ENCODE assay signal across 15 cellular contexts in genomic region chr15:68300115-68300940, GRCh38. TPM values are rescaled to one million over a fixed set of nuclear protein-coding genes. Genes with fewer than 3 reads are reported as not detected.
DNase-seq lines count a peak whose midpoint lies in the region; ATAC-seq and TF ChIP-seq lines count a peak whose summit lies in the region.
"Had no signal": no experiment of that assay in that cellular context is flagged by ENCODE, and none has a peak within 500 bp of the region (broad histone marks: within the 10 kb centered on the region; RNA-seq: fewer than 3 reads in every experiment).

No MANE protein-coding gene starts in this region.

- no peak for TF ChIP-seq CTCF in PC-3 (conservative IDR thresholded peaks at IDR 0.05; ENCODE audit: low read depth, low read length)
- no peak for TF ChIP-seq CTCF in spleen (IDR thresholded peaks at IDR 0.05 in 8 of 11, conservative IDR thresholded peaks at IDR 0.05 in 3 of 11)

- no peaks in the 10 kb centered on the region for H3K27me3 ChIP-seq in PC-3 (ENCODE audit: low read length)
- no peaks in the 10 kb centered on the region for H3K27me3 ChIP-seq in spleen (replicated peaks in 1 of 7)
- H3K27me3 ChIP-seq: ovary had no signal

- no peaks in the 10 kb centered on the region for H3K9me2 ChIP-seq in PC-3 (replicated peaks; ENCODE audit: low read length)

- no peak overlapping the region for H3K4me2 ChIP-seq in PC-3 (ENCODE audit: low read length)
- H3K4me2 ChIP-seq: PC-9 had no signal

- no peaks in the 10 kb centered on the region for H3K79me2 ChIP-seq in PC-3 (ENCODE audit: low read length)

- peaks cover 4% of the 10 kb centered on the region; the same call in 1 of the 2 replicates for H3K36me3 ChIP-seq in PC-3 (ENCODE audit: low read depth, low read length)
- H3K36me3 ChIP-seq in spleen: peaks cover 0 to 12% (median 0%) of the 10 kb centered on the region in 6 donors
- H3K36me3 ChIP-seq: ovary had no signal

- H2AFZ ChIP-seq in PC-3 (ENCODE audit: low read length): no peak overlapping the region
- H2AFZ ChIP-seq: PC-9 had no signal

- ATAC-seq in PC-3: no peak
- ATAC-seq in activated T-cell treated with anti-CD3 and anti-CD28 coated beads, Interleukin-2, amount 50 U/mL, for 4 hours: no peak

- CTCF ChIA-PET in activated CD4-positive, alpha-beta T cell treated with anti-CD3 and anti-CD28 coated beads, Interleukin-2, amount 10 ng/mL, durations not matched to agents 7 days and 5 days (lab: Charles Lee): no interaction called here
- CTCF ChIA-PET in PC-3 (lab: Charles Lee): no interaction called here

- H3K4me3 Mint-ChIP-seq in activated CD4-positive, alpha-beta T cell treated with anti-CD3 and anti-CD28 coated beads, Interleukin-2, amount 10 ng/mL, durations not matched to agents 7 days and 5 days: no peak overlapping the region
- no peak overlapping the region for H3K4me3 Mint-ChIP-seq in immature natural killer cell
- H3K4me3 Mint-ChIP-seq in activated T-cell treated with anti-CD3 and anti-CD28 coated beads, Interleukin-2, amount 50 U/mL, for 4 hours: no peak overlapping the region
- H3K4me3 Mint-ChIP-seq: brain had no signal

- POLR2A ChIA-PET in activated CD4-positive, alpha-beta T cell treated with anti-CD3 and anti-CD28 coated beads, Interleukin-2, amount 10 ng/mL, durations not matched to agents 7 days and 5 days (lab: Charles Lee): no interaction called here
- POLR2A ChIA-PET in PC-3 (lab: Charles Lee; ENCODE audit: unreplicated experiment): no interaction called here

- H4K20me1 ChIP-seq in PC-3 (ENCODE audit: low read length): no peaks in the 10 kb centered on the region

- H3K4me1 Mint-ChIP-seq in activated CD4-positive, alpha-beta T cell treated with anti-CD3 and anti-CD28 coated beads, Interleukin-2, amount 10 ng/mL, durations not matched to agents 7 days and 5 days: peaks cover 35% of the 10 kb centered on the region
- peaks cover 21 to 23% of the 10 kb centered on the region in 2 donors for H3K4me1 Mint-ChIP-seq in immature natural killer cell
- H3K4me1 Mint-ChIP-seq in activated T-cell treated with anti-CD3 and anti-CD28 coated beads, Interleukin-2, amount 50 U/mL, for 4 hours (ENCODE audit: low read depth): peaks cover 29% of the 10 kb centered on the region

- no peak for TF ChIP-seq POLR2A in spleen (IDR thresholded peaks at IDR 0.05)

- H3K9me3 ChIP-seq in PC-3 (ENCODE audit: low read length): no peaks in the 10 kb centered on the region
- H3K9me3 ChIP-seq in spleen: no peaks in the 10 kb centered on the region
- H3K9me3 ChIP-seq: ovary had no signal

- H3K36me3 Mint-ChIP-seq in activated CD4-positive, alpha-beta T cell treated with anti-CD3 and anti-CD28 coated beads, Interleukin-2, amount 10 ng/mL, durations not matched to agents 7 days and 5 days (ENCODE audit: low read depth): peaks cover 12% of the 10 kb centered on the region
- H3K36me3 Mint-ChIP-seq in immature natural killer cell: peaks cover 0 to 3% (median 0%) of the 10 kb centered on the region in 3 donors
- peaks cover 2% of the 10 kb centered on the region for H3K36me3 Mint-ChIP-seq in activated T-cell treated with anti-CD3 and anti-CD28 coated beads, Interleukin-2, amount 50 U/mL, for 4 hours (ENCODE audit: insufficient read depth)

- no peak overlapping the region for H3K27ac Mint-ChIP-seq in activated CD4-positive, alpha-beta T cell treated with anti-CD3 and anti-CD28 coated beads, Interleukin-2, amount 10 ng/mL, durations not matched to agents 7 days and 5 days
- peak overlapping the region; percentile 51 to 92 (median 63) for H3K27ac Mint-ChIP-seq in immature natural killer cell

- no peak overlapping the region for H3K9ac ChIP-seq in PC-3 (ENCODE audit: low read length)

- peak; percentile 3 for DNase-seq in activated CD4-positive, alpha-beta T cell treated with anti-CD3 and anti-CD28 coated beads, Interleukin-2, amount 10 ng/mL, durations not matched to agents 7 days and 5 days
- no peak for DNase-seq in activated CD4-positive, alpha-beta T cell treated with anti-CD3 and anti-CD28 coated beads, Interleukin-2, amount 50 U/mL, for 1 hour
- DNase-seq in PC-3: no peak
- DNase-seq in immature natural killer cell: no peak
- peak; percentile 29 for DNase-seq in spleen
- no peak for DNase-seq in NCI-H1417 treated with DMSO at 0.1 percent for 48 hours (lab: John Stamatoyannopoulos, UW)
- DNase-seq in SKM-1 treated with dmso at 0.1 percent for 144 hours (lab: John Stamatoyannopoulos, UW; ENCODE audit: unreplicated experiment): no peak
- no peak for DNase-seq in activated T-cell treated with anti-CD3 and anti-CD28 coated beads, Interleukin-2, amount 50 U/mL, for 4 hours
- DNase-seq: activated naive CD4-positive, alpha-beta T cell treated with Interleukin-2 at 50 U/mL for 16 hours; effector CD4-positive, alpha-beta T cell; NCI-H1694 treated with DMSO at 0.1 percent for 48 hours; NCI-H524 treated with DMSO at 0.1 percent for 48 hours; PC-9 had no signal

- 77 to 91% (median 86%) methylated on average over 6 of the region's 6 CpGs for WGBS in spleen, 5 donors

- H3K27ac ChIP-seq in PC-3 (ENCODE audit: low read length) (no peak overlapping the region), spleen (peak overlapping the region in 4 of 8 donors; percentile 69 to 80 (median 76))
- H3K27ac ChIP-seq: PC-9 had no signal

- TSS peak; percentile 4 for BruUV-seq in PC-3 (replicated peaks; lab: Mats Ljungman, UMichigan)

- no peaks in the 10 kb centered on the region for H3K9me3 Mint-ChIP-seq in activated CD4-positive, alpha-beta T cell treated with anti-CD3 and anti-CD28 coated beads, Interleukin-2, amount 10 ng/mL, durations not matched to agents 7 days and 5 days
- no peaks in the 10 kb centered on the region for H3K9me3 Mint-ChIP-seq in immature natural killer cell
- H3K9me3 Mint-ChIP-seq in activated T-cell treated with anti-CD3 and anti-CD28 coated beads, Interleukin-2, amount 50 U/mL, for 4 hours: no peaks in the 10 kb centered on the region
- H3K9me3 Mint-ChIP-seq: brain had no signal

- intact Hi-C loops in PC-3 (cut with micrococcal nuclease) (loop anchor here (10.0 kb wide), 1 partner anchor 244 kb away; no protein-coding TSS in a partner anchor), spleen (cut with DNase I; ENCODE audit: low total_unique reads) (loop anchor here (10.0 kb wide), 1 partner anchor 46 kb away; no protein-coding TSS in a partner anchor)

- H3K4me3 ChIP-seq in PC-3 (ENCODE audit: low read length) (no peak overlapping the region), spleen (no peak overlapping the region)
- H3K4me3 ChIP-seq: PC-9 had no signal

- no peaks in the 10 kb centered on the region for H3F3A ChIP-seq in PC-3 (ENCODE audit: low read length, unreplicated experiment)

- H3K4me1 ChIP-seq in PC-3 (ENCODE audit: insufficient read depth, low read length) (no peaks in the 10 kb centered on the region), spleen (peaks cover 8 to 44% (median 25%) of the 10 kb centered on the region in 6 donors)

- no peaks in the 10 kb centered on the region for H3K27me3 Mint-ChIP-seq in activated CD4-positive, alpha-beta T cell treated with anti-CD3 and anti-CD28 coated beads, Interleukin-2, amount 10 ng/mL, durations not matched to agents 7 days and 5 days
- H3K27me3 Mint-ChIP-seq in immature natural killer cell (ENCODE audit: low read depth in 3 of 3): no peaks in the 10 kb centered on the region
- no peaks in the 10 kb centered on the region for H3K27me3 Mint-ChIP-seq in activated T-cell treated with anti-CD3 and anti-CD28 coated beads, Interleukin-2, amount 50 U/mL, for 4 hours (ENCODE audit: low read depth)

RNA-seq across cellular contexts. Expression of gene FEM1B, which starts 22.8 kb away (rescaled TPM):
- total RNA-seq in activated CD4-positive, alpha-beta T cell treated with anti-CD3 and anti-CD28 coated beads, Interleukin-2, amount 10 ng/mL, durations not matched to agents 7 days and 5 days: 10 to 100 TPM; 51.7 to 66.3 TPM
- total RNA-seq in PC-3 (2014; rRNA removed) (19.4 and 22.1 TPM in 2 replicates), spleen (10 to 100 TPM; 43.5 to 63.5 (median 45.6) TPM)
- polyA plus RNA-seq in immature natural killer cell (10 to 100 TPM in 2 of 3 donors, 1 to 10 TPM in 1; 6.1 to 25.9 (median 18.4) TPM), spleen (10 to 100 TPM in 1 of 3 donors, 1 to 10 TPM in 2; 6.2 to 10.4 (median 7.5) TPM)
- 10 to 100 TPM; 30.9 to 37.0 (median 31.7) TPM for total RNA-seq in activated T-cell treated with anti-CD3 and anti-CD28 coated beads, Interleukin-2, amount 50 U/mL, for 4 hours

Comparison
In these comparisons a context has a peak if more than half of its experiments do, and no peak if none do; other contexts are left out.
1. DNase-seq: peak in activated CD4-positive, alpha-beta T cell treated with anti-CD3 and anti-CD28 coated beads, Interleukin-2, amount 10 ng/mL, durations not matched to agents 7 days and 5 days (single experiment) and spleen (single experiment); none in activated CD4-positive, alpha-beta T cell treated with anti-CD3 and anti-CD28 coated beads, Interleukin-2, amount 50 U/mL, for 1 hour (single experiment), PC-3 (single experiment), immature natural killer cell (0 of 3), NCI-H1417 treated with DMSO at 0.1 percent for 48 hours (single experiment), SKM-1 treated with dmso at 0.1 percent for 144 hours (single experiment) and activated T-cell treated with anti-CD3 and anti-CD28 coated beads, Interleukin-2, amount 50 U/mL, for 4 hours (single experiment).